In genomic region chrX:15789979-15790765, GRCh38 we compare ENCODE assay signal across 8 cellular contexts. TPM values are rescaled to one million over a fixed set of nuclear protein-coding genes. Genes with fewer than 3 reads are reported as not detected.
A peak's percentile ranks its signal among the peaks of the same experiment; 100 is the strongest.
DNase-seq lines count a peak whose midpoint lies in the region; ATAC-seq and TF ChIP-seq lines count a peak whose summit lies in the region.

TSS of gene ZRSR2 (plus strand) at chrX:15790484. CDS start at chrX:15790496, 12 bp downstream.

- peaks cover 16 to 17% of the 10 kb centered on the region in 2 donors for H3K4me1 Mint-ChIP-seq in natural killer cell

- TF ChIP-seq POLR2A in Peyer's patch (IDR thresholded peaks at IDR 0.05), result peak in 1 of 2 donors; percentile 59

- H4K20me1 ChIP-seq in DND-41 (ENCODE audit: insufficient read depth, low read length), result no peaks in the 10 kb centered on the region
- H4K20me1 ChIP-seq in fibroblast of lung (ENCODE audit: control insufficient read depth, extremely low read depth, insufficient read depth, low read length), result no peaks in the 10 kb centered on the region

- H2AFZ ChIP-seq in DND-41 (ENCODE audit: low read depth, low read length) (peak within 1 kb of the TSS; percentile 71), fibroblast of lung (ENCODE audit: low read length) (peak within 1 kb of the TSS; percentile 97)

- H3K9me3 ChIP-seq in DND-41 (ENCODE audit: insufficient read depth, low read length, severe bottlenecking) (no peaks in the 10 kb centered on the region), Peyer's patch (no peaks in the 10 kb centered on the region), fibroblast of lung (ENCODE audit: control insufficient read depth, insufficient read depth, low read depth, low read length) (no peaks in the 10 kb centered on the region)

- H3K27ac ChIP-seq in DND-41 (ENCODE audit: low read length) (peak within 1 kb of the TSS; percentile 65), Peyer's patch (peak within 1 kb of the TSS; percentile 87 to 98 (median 90)), fibroblast of lung (ENCODE audit: insufficient read depth, low read length) (peak within 1 kb of the TSS; percentile 85)

- TF ChIP-seq CTCF in DND-41 (IDR thresholded peaks at IDR 0.05; ENCODE audit: borderline replicate concordance, extremely low read depth, low read length, poor library complexity, severe bottlenecking) (no peak), Peyer's patch (IDR thresholded peaks at IDR 0.05) (peak in 1 of 6 experiments; percentile 2), fibroblast of lung (conservative IDR thresholded peaks at IDR 0.05 in 1 of 2, IDR thresholded peaks at IDR 0.05 in 1 of 2; ENCODE audit: low read depth in 1 of 2, low read length in 2 of 2) (no peak), natural killer cell (IDR thresholded peaks at IDR 0.05) (no peak)

- H3K9ac ChIP-seq in DND-41 (ENCODE audit: low read depth, low read length) (peak within 1 kb of the TSS; percentile 61), fibroblast of lung (ENCODE audit: insufficient read depth, low read length) (peak within 1 kb of the TSS; percentile 76)

- H3K79me2 ChIP-seq in DND-41 (ENCODE audit: insufficient read depth, low read length) (peaks cover 18% of the 10 kb centered on the region), fibroblast of lung (ENCODE audit: control insufficient read depth, insufficient read depth, low read length) (no peaks in the 10 kb centered on the region)

- no peak within 1 kb of the TSS for H3K4me3 Mint-ChIP-seq in natural killer cell

- H3K27me3 Mint-ChIP-seq in natural killer cell (ENCODE audit: low read depth in 2 of 2), result no peaks in the 10 kb centered on the region

- DNase-seq in DND-41 (peak; percentile 85), Peyer's patch (peak; percentile 81 to 97 (median 93)), fibroblast of lung (ENCODE audit: low read depth in 2 of 2) (peak; percentile 60 to 86), natural killer cell (peak; percentile 78)
- DNase-seq in Jurkat, Clone E6-1 (ENCODE audit: low read depth, low spot score), result peak; percentile 76
- peak; percentile 94 to 96 for DNase-seq in activated T-cell treated with anti-CD3 and anti-CD28 coated beads, Interleukin-2, amount 50 U/mL, for 48 hours
- peak; percentile 80 to 94 (median 88) for DNase-seq in stimulated activated naive CD4-positive, alpha-beta T cell (lab: John Stamatoyannopoulos, UW)

- ATAC-seq in DND-41 (ENCODE audit: insufficient read depth, low read depth), result peak; percentile 92
- peak; percentile 96 for ATAC-seq in GM21723 (IDR thresholded peaks at IDR 0.05; ENCODE audit: unreplicated experiment)
- ATAC-seq in natural killer cell, result peak; percentile 92 to 97 (median 92)

- intact Hi-C loops in natural killer cell (cut with micrococcal nuclease), result loop anchor here (1.0 to 2.0 kb wide), 3 partner anchors 65 to 115 kb away; no protein-coding TSS in a partner anchor

- H3K4me2 ChIP-seq in DND-41 (ENCODE audit: insufficient read depth, low read length) (peak within 1 kb of the TSS; percentile 84), fibroblast of lung (ENCODE audit: extremely low read depth, insufficient read depth, low read length) (peak within 1 kb of the TSS; percentile 97)

- peaks cover 23% of the 10 kb centered on the region for H3K4me1 ChIP-seq in DND-41 (ENCODE audit: insufficient read depth, low read length)
- peaks cover 0 to 4% (median 0%) of the 10 kb centered on the region in 4 donors for H3K4me1 ChIP-seq in Peyer's patch
- H3K4me1 ChIP-seq in fibroblast of lung (ENCODE audit: control insufficient read depth, extremely low read depth, insufficient read depth, low read length), result no peaks in the 10 kb centered on the region

- no peak within 1 kb of the TSS for H3K27ac Mint-ChIP-seq in natural killer cell

- peak within 1 kb of the TSS; percentile 41 to 78; a peak in 3 of 4 replicates for H3K4me3 ChIP-seq in DND-41 (ENCODE audit: low read depth in 1 of 2, low read length in 2 of 2)
- peak within 1 kb of the TSS; percentile 72 for H3K4me3 ChIP-seq in Jurkat, Clone E6-1 (ENCODE audit: low read length)
- H3K4me3 ChIP-seq in Peyer's patch, result peak within 1 kb of the TSS; percentile 62 to 96 (median 72)
- peak within 1 kb of the TSS; percentile 71 to 96 (median 90) for H3K4me3 ChIP-seq in fibroblast of lung (replicated peaks in 1 of 4; ENCODE audit: control extremely low read depth in 1 of 4, insufficient read depth in 1 of 4, low read depth in 3 of 4, low read length in 4 of 4)

- H3K36me3 Mint-ChIP-seq in natural killer cell, result peaks cover under 1% of the 10 kb centered on the region

- H3K36me3 ChIP-seq in DND-41 (ENCODE audit: insufficient read depth, low read length), result peaks cover 6% of the 10 kb centered on the region; the same call in 1 of the 2 replicates
- H3K36me3 ChIP-seq in Peyer's patch, result no peaks in the 10 kb centered on the region
- no peaks in the 10 kb centered on the region for H3K36me3 ChIP-seq in fibroblast of lung (ENCODE audit: control insufficient read depth, insufficient read depth, low read length)

- H3K27me3 ChIP-seq in DND-41 (ENCODE audit: insufficient read depth, low read length, poor library complexity) (no peaks in the 10 kb centered on the region), Peyer's patch (no peaks in the 10 kb centered on the region), fibroblast of lung (ENCODE audit: control insufficient read depth, insufficient read depth, low read length) (no peaks in the 10 kb centered on the region)

- no peaks in the 10 kb centered on the region for H3K9me3 Mint-ChIP-seq in natural killer cell

RNA-seq across cellular contexts. Expression of gene ZRSR2, which starts in this region (rescaled TPM):
- 14.4 TPM for polyA plus RNA-seq in Jurkat, Clone E6-1 (2012; ENCODE audit: insufficient read depth, insufficient read length)
- total RNA-seq in Peyer's patch, result 10 to 100 TPM in 1 of 4 donors, 1 to 10 TPM in 3; 3.2 to 16.5 (median 5.8) TPM
- 3.1 and 6.6 TPM in 2 replicates for total RNA-seq in fibroblast of lung
- 8.1 and 10.8 TPM in 2 replicates for polyA plus RNA-seq in fibroblast of lung
- polyA plus RNA-seq in fibroblast of lung (2012), result 9.7 and 13.5 TPM in 2 replicates
- not detected in 2 replicates for polyA minus RNA-seq in fibroblast of lung (ENCODE audit: low replicate concordance)
- 10 to 100 TPM; 21.7 to 44.2 (median 28.2) TPM for total RNA-seq in natural killer cell

Comparison
In these comparisons a context has a peak if more than half of its experiments do, and no peak if none do; other contexts are left out.
1. Peak in every context shown above with its lines: DNase-seq, ATAC-seq, H3K4me3 ChIP-seq and H3K27ac ChIP-seq.